Comparison of ENCODE assay signal across 9 cellular contexts in genomic region chr12:125340791-125341190, GRCh38.
A peak's percentile ranks its signal among the peaks of the same experiment; 100 is the strongest.
DNase-seq lines count a peak whose midpoint lies in the region; ATAC-seq and TF ChIP-seq lines count a peak whose summit lies in the region.
"Had no signal": no experiment of that assay in that cellular context is flagged by ENCODE, and none has a peak within 500 bp of the region (broad histone marks: within the 10 kb centered on the region; RNA-seq: fewer than 3 reads in every experiment).

No MANE protein-coding gene starts in this region.

- no peak for ATAC-seq in stimulated activated effector memory CD8-positive, alpha-beta T cell treated with anti-CD3 and anti-CD28 coated beads, Interleukin-12 subunit alpha, Interleukin-12 subunit beta, amount 100 ng/mL, for 72 hours
- ATAC-seq in HG03571 (IDR thresholded peaks at IDR 0.05; ENCODE audit: unreplicated experiment), result no peak
- ATAC-seq: activated T-cell treated with anti-CD3 and anti-CD28 coated beads, Interleukin-2, amount 50 U/mL, for 72 hours had no signal

- H3K36me3 ChIP-seq in vagina, result no peaks in the 10 kb centered on the region

- no peaks in the 10 kb centered on the region for H3K4me1 ChIP-seq in vagina

- intact Hi-C loops in vagina (cut with DNase I), result no loop called here

- H3K4me3 Mint-ChIP-seq in stimulated activated effector memory CD8-positive, alpha-beta T cell treated with anti-CD3 and anti-CD28 coated beads, Interleukin-12 subunit alpha, Interleukin-12 subunit beta, amount 100 ng/mL, for 72 hours, result no peak overlapping the region
- H3K4me3 Mint-ChIP-seq: activated T-cell treated with anti-CD3 and anti-CD28 coated beads, Interleukin-2, amount 50 U/mL, for 72 hours had no signal

- H3K27ac Mint-ChIP-seq in stimulated activated effector memory CD8-positive, alpha-beta T cell treated with anti-CD3 and anti-CD28 coated beads, Interleukin-12 subunit alpha, Interleukin-12 subunit beta, amount 100 ng/mL, for 72 hours, result no peak overlapping the region
- H3K27ac Mint-ChIP-seq: activated T-cell treated with anti-CD3 and anti-CD28 coated beads, Interleukin-2, amount 50 U/mL, for 72 hours had no signal

- H3K9me3 ChIP-seq in vagina, result no peaks in the 10 kb centered on the region

- no peaks in the 10 kb centered on the region for H3K36me3 Mint-ChIP-seq in stimulated activated effector memory CD8-positive, alpha-beta T cell treated with anti-CD3 and anti-CD28 coated beads, Interleukin-12 subunit alpha, Interleukin-12 subunit beta, amount 100 ng/mL, for 72 hours

- TF ChIP-seq CTCF in LNCaP clone FGC (IDR thresholded peaks at IDR 0.05; ENCODE audit: control insufficient read depth, extremely low read depth, insufficient read depth) (no peak), vagina (IDR thresholded peaks at IDR 0.05) (no peak)

- DNase-seq in A172 (ENCODE audit: low spot score) (peak; percentile 24), LNCaP clone FGC (ENCODE audit: low read depth) (peak; percentile 71), caudate nucleus (lab: John Stamatoyannopoulos, UW) (peak in 18 of 61 donors; percentile 1 to 49 (median 20)), left kidney (ENCODE audit: low read depth, low spot score) (peak; percentile 60), vagina (ENCODE audit: extremely low spot score in 2 of 2) (no peak)
- no peak for DNase-seq in stimulated activated effector memory CD8-positive, alpha-beta T cell treated with anti-CD3 and anti-CD28 coated beads, Interleukin-12 subunit alpha, Interleukin-12 subunit beta, amount 100 ng/mL, for 72 hours (ENCODE audit: low spot score in 2 of 2)
- no peak for DNase-seq in stimulated activated CD4-positive, alpha-beta T cell treated with anti-CD3 and anti-CD28 coated beads, Interleukin-1b, Interleukin-23, amount 100 ng/mL, for 48 hours
- DNase-seq: activated T-cell treated with anti-CD3 and anti-CD28 coated beads, Interleukin-2, amount 50 U/mL, for 72 hours had no signal

- H3K9me3 Mint-ChIP-seq in stimulated activated effector memory CD8-positive, alpha-beta T cell treated with anti-CD3 and anti-CD28 coated beads, Interleukin-12 subunit alpha, Interleukin-12 subunit beta, amount 100 ng/mL, for 72 hours, result no peaks in the 10 kb centered on the region
- H3K9me3 Mint-ChIP-seq: activated T-cell treated with anti-CD3 and anti-CD28 coated beads, Interleukin-2, amount 50 U/mL, for 72 hours had no signal

- no peaks in the 10 kb centered on the region for H3K27me3 ChIP-seq in vagina

- no peak overlapping the region for H3K4me3 ChIP-seq in LNCaP clone FGC (ENCODE audit: low read depth, low read length)
- no peak overlapping the region for H3K4me3 ChIP-seq in vagina

- no peaks in the 10 kb centered on the region for H3K4me1 Mint-ChIP-seq in stimulated activated effector memory CD8-positive, alpha-beta T cell treated with anti-CD3 and anti-CD28 coated beads, Interleukin-12 subunit alpha, Interleukin-12 subunit beta, amount 100 ng/mL, for 72 hours

- H3K27ac ChIP-seq in caudate nucleus (ENCODE audit: low read depth, low read length) (peak overlapping the region; percentile 9), vagina (no peak overlapping the region)

- no peak for TF ChIP-seq POLR2A in vagina (IDR thresholded peaks at IDR 0.05)

Comparison
In these comparisons a context has a peak if more than half of its experiments do, and no peak if none do; other contexts are left out.
1. DNase-seq: peak in A172 (single experiment), LNCaP clone FGC (single experiment) and left kidney (single experiment); none in stimulated activated effector memory CD8-positive, alpha-beta T cell treated with anti-CD3 and anti-CD28 coated beads, Interleukin-12 subunit alpha, Interleukin-12 subunit beta, amount 100 ng/mL, for 72 hours (0 of 2), stimulated activated CD4-positive, alpha-beta T cell treated with anti-CD3 and anti-CD28 coated beads, Interleukin-1b, Interleukin-23, amount 100 ng/mL, for 48 hours (single experiment) and vagina (0 of 2).